Comparison of ENCODE assay signal across 18 cellular contexts in the genomic region with DNA sequence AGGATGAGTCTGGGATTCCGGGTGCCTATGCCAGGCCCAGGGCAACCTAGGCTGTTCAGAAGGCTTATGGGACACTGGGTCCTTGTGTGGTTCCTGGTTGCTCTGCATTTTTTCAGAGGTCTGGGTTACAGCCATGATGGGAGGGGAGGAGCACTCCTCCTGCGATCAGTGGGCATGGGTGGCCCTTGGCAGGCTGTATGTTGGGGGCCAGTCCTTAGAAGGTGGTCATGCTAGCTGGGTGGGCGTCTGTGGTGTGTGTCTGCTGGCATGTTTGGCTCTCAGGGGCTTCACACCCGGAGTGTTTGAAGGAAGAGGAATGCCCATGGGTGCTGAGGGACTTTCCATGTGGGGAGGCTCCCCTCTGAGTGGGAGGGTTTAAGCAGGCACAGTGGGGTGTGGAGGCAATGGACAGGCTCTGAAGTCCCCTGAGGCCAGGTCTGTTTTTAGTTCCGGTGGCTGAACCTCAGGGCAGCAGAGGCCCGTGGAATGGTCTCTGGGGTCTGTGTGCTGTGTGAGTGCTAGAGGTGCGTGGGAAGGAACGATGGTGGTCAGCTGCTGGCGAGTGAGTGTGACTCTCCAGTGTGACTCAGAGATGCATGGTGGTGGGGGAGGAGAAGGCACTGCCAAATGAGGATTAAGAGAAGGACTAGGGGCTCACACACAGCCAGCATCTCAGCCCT. TPM values are rescaled to one million over a fixed set of nuclear protein-coding genes. Genes with fewer than 3 reads are reported as not detected.
DNase-seq lines count a peak whose midpoint lies in the region; ATAC-seq and TF ChIP-seq lines count a peak whose summit lies in the region.
"Had no signal": no experiment of that assay in that cellular context is flagged by ENCODE, and none has a peak within 500 bp of the region (broad histone marks: within the 10 kb centered on the region; RNA-seq: fewer than 3 reads in every experiment).

No MANE protein-coding gene starts in this region.

- no peaks in the 10 kb centered on the region for H3K36me3 Mint-ChIP-seq in activated B cell treated with CpG ODN at 0.5 μM for 24 hours (ENCODE audit: low read depth)
- H3K36me3 Mint-ChIP-seq: mesothelial cell of epicardium, type B pancreatic cell had no signal

- peak overlapping the region; percentile 85 for H3K27ac Mint-ChIP-seq in activated B cell treated with CpG ODN at 0.5 μM for 24 hours
- H3K27ac Mint-ChIP-seq: activated CD8-positive, alpha-beta T cell treated with anti-CD3 and anti-CD28 coated beads for 36 hours; mesothelial cell of epicardium; type B pancreatic cell had no signal

- ATAC-seq in GM19023 (IDR thresholded peaks at IDR 0.05; ENCODE audit: unreplicated experiment) (peak; percentile 39), HG02885 (IDR thresholded peaks at IDR 0.05; ENCODE audit: poor library complexity, unreplicated experiment) (peak; percentile 44), activated B cell treated with CpG ODN at 0.5 μM for 24 hours (ENCODE audit: low read depth) (peak; percentile 56)
- ATAC-seq: activated CD8-positive, alpha-beta T cell treated with anti-CD3 and anti-CD28 coated beads for 36 hours; body of pancreas; pancreas had no signal

- POLR2A ChIA-PET in activated B cell treated with CpG ODN at 0.5 μM for 24 hours (lab: Charles Lee) = interaction anchor here (0.6 kb wide), 1 partner anchor 1498 kb away, joined by 4 read pairs; no protein-coding TSS in a partner anchor

- H3K4me3 Mint-ChIP-seq in activated B cell treated with CpG ODN at 0.5 μM for 24 hours = peak overlapping the region; percentile 67
- H3K4me3 Mint-ChIP-seq: activated CD8-positive, alpha-beta T cell treated with anti-CD3 and anti-CD28 coated beads for 36 hours; mesothelial cell of epicardium; type B pancreatic cell had no signal

- no peak overlapping the region for H3K4me3 ChIP-seq in Peyer's patch
- no peak overlapping the region for H3K4me3 ChIP-seq in breast epithelium
- H3K4me3 ChIP-seq: body of pancreas, pancreas had no signal

- H3K36me3 ChIP-seq in Peyer's patch = no peaks in the 10 kb centered on the region
- no peaks in the 10 kb centered on the region for H3K36me3 ChIP-seq in breast epithelium
- H3K36me3 ChIP-seq: pancreas had no signal

- H3K27ac ChIP-seq in Peyer's patch (no peak overlapping the region), breast epithelium (no peak overlapping the region)
- H3K27ac ChIP-seq: body of pancreas, pancreas had no signal

- peak; percentile 21 for DNase-seq in COLO829 (ENCODE audit: low spot score)
- no peak for DNase-seq in activated B cell treated with CpG ODN at 0.5 μM for 24 hours
- no peak for DNase-seq in activated CD4-positive, alpha-beta T cell treated with anti-CD3 and anti-CD28 coated beads for 1 hour
- no peak for DNase-seq in GM19240 (ENCODE audit: insufficient read length, low spot score)
- DNase-seq in Peyer's patch = no peak
- no peak for DNase-seq in breast epithelium (ENCODE audit: low spot score in 2 of 2)
- DNase-seq: ACHN; activated CD8-positive, alpha-beta T cell treated with anti-CD3 and anti-CD28 coated beads for 36 hours; activated gamma-delta T cell; body of pancreas; NCI-H524; pancreas; stimulated activated CD4-positive, alpha-beta T cell treated with anti-CD3 and anti-CD28 coated beads, Interleukin-15, amount 100 ng/mL, for 24 hours; T1000 had no signal

- H3K27me3 ChIP-seq in Peyer's patch (no peaks in the 10 kb centered on the region), breast epithelium (peaks cover 0 to 8% of the 10 kb centered on the region in 2 donors)
- H3K27me3 ChIP-seq: body of pancreas, pancreas had no signal

- CTCF ChIA-PET in activated B cell treated with CpG ODN at 0.5 μM for 24 hours (lab: Charles Lee) = no interaction called here

- H3K9me3 ChIP-seq in Peyer's patch (no peaks in the 10 kb centered on the region), breast epithelium (no peaks in the 10 kb centered on the region)
- H3K9me3 ChIP-seq: body of pancreas, pancreas had no signal

- H3K27me3 Mint-ChIP-seq in activated B cell treated with CpG ODN at 0.5 μM for 24 hours = no peaks in the 10 kb centered on the region

- TF ChIP-seq POLR2A in Peyer's patch (IDR thresholded peaks at IDR 0.05) (no peak), breast epithelium (IDR thresholded peaks at IDR 0.05) (no peak)

- peaks cover 56% of the 10 kb centered on the region for H3K4me1 Mint-ChIP-seq in activated B cell treated with CpG ODN at 0.5 μM for 24 hours

- H3K4me1 ChIP-seq in Peyer's patch (peaks cover 0 to 10% (median 0%) of the 10 kb centered on the region in 4 donors), breast epithelium (no peaks in the 10 kb centered on the region)
- H3K4me1 ChIP-seq: body of pancreas, pancreas had no signal

- no peak for TF ChIP-seq CTCF in activated B cell treated with CpG ODN at 0.5 μM for 24 hours (IDR thresholded peaks at IDR 0.05)
- no peak for TF ChIP-seq CTCF in Peyer's patch (IDR thresholded peaks at IDR 0.05)
- TF ChIP-seq CTCF in breast epithelium (IDR thresholded peaks at IDR 0.05) = no peak

- no peaks in the 10 kb centered on the region for H3K9me3 Mint-ChIP-seq in activated B cell treated with CpG ODN at 0.5 μM for 24 hours
- H3K9me3 Mint-ChIP-seq: activated CD8-positive, alpha-beta T cell treated with anti-CD3 and anti-CD28 coated beads for 36 hours; mesothelial cell of epicardium; type B pancreatic cell had no signal

- intact Hi-C loops in activated B cell treated with CpG ODN at 0.5 μM for 24 hours (cut with micrococcal nuclease) = loop anchor here (10.0 kb wide), 1 partner anchor 874 kb away; a partner anchor contains a TSS
- intact Hi-C loops in breast epithelium (cut with DNase I; ENCODE audit: low total_unique reads) = no loop called here

RNA-seq across cellular contexts. Expression of a gene that starts 25.3 kb away (rescaled TPM):
- total RNA-seq in activated B cell treated with CpG ODN at 0.5 μM for 24 hours = 0.37 and 0.91 TPM in 2 replicates
- total RNA-seq in Peyer's patch = under 1 TPM in 2 of 4 donors, not detected in 2; 0.47 to 0.83 TPM
- under 1 TPM in 1 of 3 donors, not detected in 2; under 0.01 TPM for total RNA-seq in breast epithelium
- total RNA-seq: activated CD8-positive, alpha-beta T cell treated with anti-CD3 and anti-CD28 coated beads for 36 hours had no signal
